ENCODE assay signal across 10 cellular contexts in the genomic region with DNA sequence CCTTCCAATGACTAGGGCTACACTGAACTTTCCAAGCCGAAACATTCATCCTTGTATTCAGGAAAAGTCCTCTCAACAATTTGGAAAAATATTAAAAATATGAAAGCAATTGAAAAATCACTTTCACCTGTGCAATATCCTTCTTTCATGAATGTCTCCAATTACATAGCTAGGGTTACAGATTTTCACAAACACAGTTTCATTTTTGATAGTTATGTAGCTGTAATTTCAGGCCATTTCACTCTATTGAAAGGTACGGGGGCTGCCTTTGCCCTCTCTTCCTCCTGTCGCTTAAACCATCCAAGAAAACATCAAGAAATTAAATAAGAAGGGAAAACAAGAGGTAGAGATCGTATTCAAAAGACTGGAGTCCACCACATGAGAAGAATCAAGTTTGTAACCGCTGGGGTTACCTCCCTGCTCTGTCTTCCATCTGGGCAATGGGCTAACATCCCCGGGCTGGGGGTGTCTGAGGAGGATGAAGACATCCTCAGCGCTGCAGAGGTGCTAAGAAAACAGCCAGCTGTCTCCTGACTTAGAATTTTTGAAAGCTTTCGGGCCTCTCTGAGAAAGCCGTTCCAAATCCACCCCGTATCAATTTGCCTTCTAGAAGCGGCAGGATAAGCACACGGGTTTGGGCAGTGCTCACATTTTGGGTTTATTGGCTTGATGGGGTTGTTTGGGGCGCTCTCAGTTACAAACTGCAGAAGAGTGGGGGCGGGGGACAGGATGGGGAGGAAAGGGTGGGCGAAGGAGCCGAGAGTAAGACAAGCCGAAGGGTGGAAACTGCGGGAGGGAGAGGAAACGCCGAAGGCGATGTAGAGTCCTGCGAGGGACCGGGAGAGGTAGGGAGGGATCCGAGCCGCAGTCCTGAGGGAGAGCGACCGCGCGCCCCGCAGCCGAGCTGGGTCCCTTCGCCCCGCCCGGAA. TPM values are rescaled to one million over a fixed set of nuclear protein-coding genes. Genes with fewer than 3 reads are reported as not detected.
A peak's percentile ranks its signal among the peaks of the same experiment; 100 is the strongest.
DNase-seq lines count a peak whose midpoint lies in the region; ATAC-seq, FAIRE-seq and TF ChIP-seq lines count a peak whose summit lies in the region.
"Had no signal": no experiment of that assay in that cellular context is flagged by ENCODE, and none has a peak within 500 bp of the region (broad histone marks: within the 10 kb centered on the region; RNA-seq: fewer than 3 reads in every experiment).

No MANE protein-coding gene starts in this region.

- no peak for TF ChIP-seq RAD21 in HepG2 (CRISPR knock-in tag; IDR thresholded peaks at IDR 0.05)

- POLR2A ChIA-PET in MCF 10A (lab: Yijun Ruan, JAX), result no interaction called here
- POLR2A ChIA-PET in activated naive CD8-positive, alpha-beta T cell treated with anti-CD3 and anti-CD28 coated beads, Interleukin-2, amount 10 ng/mL, durations not matched to agents 7 days and 5 days (lab: Charles Lee), result no interaction called here
- POLR2A ChIA-PET in HepG2 (lab: Yijun Ruan, JAX), result no interaction called here

- no peak overlapping the region for H2AFZ ChIP-seq in HepG2 (ENCODE audit: low read length)

- TF ChIP-seq CTCF in breast epithelium (IDR thresholded peaks at IDR 0.05), result no peak
- no peak for TF ChIP-seq CTCF in MCF 10A (IDR thresholded peaks at IDR 0.05; ENCODE audit: unreplicated experiment)
- TF ChIP-seq CTCF in HepG2 (CRISPR knock-in tag; IDR thresholded peaks at IDR 0.05), result no peak
- TF ChIP-seq CTCF in testis (IDR thresholded peaks at IDR 0.05), result no peak

- ATAC-seq in activated naive CD8-positive, alpha-beta T cell treated with anti-CD3 and anti-CD28 coated beads, Interleukin-2, amount 10 ng/mL, durations not matched to agents 7 days and 5 days (ENCODE audit: low read depth), result no peak
- ATAC-seq in HepG2 (peak; percentile 33), HG02884 (IDR thresholded peaks at IDR 0.05; ENCODE audit: unreplicated experiment) (no peak)

- intact Hi-C loops in breast epithelium (cut with DNase I; ENCODE audit: low total_unique reads), result no loop called here
- intact Hi-C loops in MCF 10A (cut with micrococcal nuclease), result no loop called here
- intact Hi-C loops in HepG2 (cut with micrococcal nuclease; ENCODE audit: unreplicated experiment), result no loop called here
- intact Hi-C loops in testis (cut with DNase I; ENCODE audit: low total_unique reads), result no loop called here

- TF ChIP-seq EP300 in HepG2 (IDR thresholded peaks at IDR 0.05; ENCODE audit: low read depth in 2 of 2, low read length in 2 of 2), result no peak
- TF ChIP-seq EP300 in HepG2 (CRISPR knock-in tag; IDR thresholded peaks at IDR 0.05; ENCODE audit: borderline replicate concordance), result no peak

- no peak overlapping the region; the same call in 1 of the 2 replicates for H3K4me2 ChIP-seq in HepG2 (ENCODE audit: low read depth, low read length)

- CTCF ChIA-PET in MCF 10A (lab: Yijun Ruan, JAX), result interaction anchor here (0.6 to 18.6 kb wide), 5 partner anchors 10 to 365 kb away, joined by 3 to 578 read pairs (median 4); no protein-coding TSS in a partner anchor
- CTCF ChIA-PET in HepG2 (lab: Yijun Ruan, JAX; ENCODE audit: low intra/inter-chr PET ratio, low total read pairs), result no interaction called here

- H3K27me3 Mint-ChIP-seq in MCF 10A (ENCODE audit: insufficient read depth, unreplicated experiment), result peaks cover 60% of the 10 kb centered on the region
- H3K27me3 Mint-ChIP-seq in activated naive CD8-positive, alpha-beta T cell treated with anti-CD3 and anti-CD28 coated beads, Interleukin-2, amount 10 ng/mL, durations not matched to agents 7 days and 5 days, result peaks cover 87% of the 10 kb centered on the region

- H3K4me1 Mint-ChIP-seq in MCF 10A (ENCODE audit: insufficient read depth, unreplicated experiment), result peaks cover 6% of the 10 kb centered on the region
- H3K4me1 Mint-ChIP-seq in activated naive CD8-positive, alpha-beta T cell treated with anti-CD3 and anti-CD28 coated beads, Interleukin-2, amount 10 ng/mL, durations not matched to agents 7 days and 5 days, result peaks cover 9% of the 10 kb centered on the region

- no peaks in the 10 kb centered on the region for H3K36me3 Mint-ChIP-seq in MCF 10A (ENCODE audit: insufficient read depth, unreplicated experiment)
- H3K36me3 Mint-ChIP-seq in activated naive CD8-positive, alpha-beta T cell treated with anti-CD3 and anti-CD28 coated beads, Interleukin-2, amount 10 ng/mL, durations not matched to agents 7 days and 5 days, result peaks cover 2% of the 10 kb centered on the region

- no peaks in the 10 kb centered on the region for H3K36me3 ChIP-seq in breast epithelium
- H3K36me3 ChIP-seq in HepG2 (replicated peaks in 1 of 2; ENCODE audit: control insufficient read depth in 1 of 2, insufficient read depth in 2 of 2, low read length in 2 of 2), result no peaks in the 10 kb centered on the region
- no peaks in the 10 kb centered on the region for H3K36me3 ChIP-seq in testis (ENCODE audit: low read depth, missing control alignments)

- H3K9me3 Mint-ChIP-seq in MCF 10A (ENCODE audit: unreplicated experiment), result no peaks in the 10 kb centered on the region
- H3K9me3 Mint-ChIP-seq in activated naive CD8-positive, alpha-beta T cell treated with anti-CD3 and anti-CD28 coated beads, Interleukin-2, amount 10 ng/mL, durations not matched to agents 7 days and 5 days, result peaks cover 6% of the 10 kb centered on the region

- no peak for FAIRE-seq in HepG2 (lab: Jason Lieb, UNC)

- H3K27ac ChIP-seq in breast epithelium (no peak overlapping the region), HepG2 (ENCODE audit: extremely low read length, insufficient read depth, low read length) (no peak overlapping the region), testis (no peak overlapping the region)

- DNase-seq in breast epithelium (ENCODE audit: low spot score in 2 of 2), result no peak
- no peak for DNase-seq in MCF 10A (ENCODE audit: unreplicated experiment)
- no peak for DNase-seq in activated naive CD8-positive, alpha-beta T cell treated with anti-CD3 and anti-CD28 coated beads, Interleukin-2, amount 10 ng/mL, durations not matched to agents 7 days and 5 days
- no peak for DNase-seq in HepG2 (ENCODE audit: low spot score)
- DNase-seq in testis, result no peak
- no peak for DNase-seq in mucosa of gallbladder (ENCODE audit: low spot score)
- DNase-seq in islet precursor cell, result no peak
- DNase-seq: NCI-H446 treated with DMSO at 0.1 percent for 48 hours had no signal

- in situ Hi-C loops in HepG2 (cut with HindIII; ENCODE audit: extremely low pct_ligation_motif_present, low pct_unique_long_range_greater_than_20kb), result loop anchor here (10.0 kb wide), 1 partner anchor 158 kb away; the partner anchor contains the start of gene SHTN1

- H3K9me3 ChIP-seq in breast epithelium (no peaks in the 10 kb centered on the region), HepG2 (ENCODE audit: low read length) (no peaks in the 10 kb centered on the region), testis (no peaks in the 10 kb centered on the region)

- H3K4me3 ChIP-seq in breast epithelium, result peak overlapping the region in 2 of 3 donors; percentile 16 to 53
- H3K4me3 ChIP-seq in HepG2 (replicated peaks in 1 of 3; ENCODE audit: insufficient read depth in 1 of 3, low read depth in 2 of 3, low read length in 3 of 3), result peak overlapping the region in 1 of 3 experiments; percentile 50; a peak in 2 of 6 replicates
- H3K4me3 ChIP-seq in testis, result peak overlapping the region; percentile 2 to 15

- no peaks in the 10 kb centered on the region for H4K20me1 ChIP-seq in HepG2 (ENCODE audit: insufficient read depth, low read length)

- H3K27me3 ChIP-seq in breast epithelium, result peaks cover 0 to 99% of the 10 kb centered on the region in 2 donors
- peaks cover 6 to 81% of the 10 kb centered on the region in 2 experiments; a peak in 4 of 5 replicates for H3K27me3 ChIP-seq in HepG2 (ENCODE audit: control insufficient read depth in 1 of 2, insufficient read depth in 2 of 2, low read length in 2 of 2)
- H3K27me3 ChIP-seq in testis, result peaks cover 8% of the 10 kb centered on the region

- no peak overlapping the region for H3K4me3 Mint-ChIP-seq in MCF 10A (ENCODE audit: unreplicated experiment)
- H3K4me3 Mint-ChIP-seq in activated naive CD8-positive, alpha-beta T cell treated with anti-CD3 and anti-CD28 coated beads, Interleukin-2, amount 10 ng/mL, durations not matched to agents 7 days and 5 days, result peak overlapping the region; percentile 39

- no peaks in the 10 kb centered on the region for H3K79me2 ChIP-seq in HepG2 (ENCODE audit: insufficient read depth, low read length)

- peaks cover 4 to 14% of the 10 kb centered on the region in 2 donors for H3K4me1 ChIP-seq in breast epithelium
- peaks cover 17% of the 10 kb centered on the region for H3K4me1 ChIP-seq in HepG2 (ENCODE audit: insufficient read depth, low read length)
- H3K4me1 ChIP-seq in testis, result peaks cover 11% of the 10 kb centered on the region

- 21% methylated on average over 25 of the region's 34 CpGs for WGBS in HepG2 (ENCODE audit: low lambda C conversion rate)
- 6% methylated on average over 25 to 34 of the region's 34 CpGs for WGBS in testis, 2 donors

- H3K27ac Mint-ChIP-seq in MCF 10A (ENCODE audit: low read depth, unreplicated experiment), result no peak overlapping the region
- H3K27ac Mint-ChIP-seq in activated naive CD8-positive, alpha-beta T cell treated with anti-CD3 and anti-CD28 coated beads, Interleukin-2, amount 10 ng/mL, durations not matched to agents 7 days and 5 days, result peak overlapping the region; percentile 23

- no TSS peak for BruUV-seq in MCF 10A (replicated peaks; lab: Mats Ljungman, UMichigan)
- BruUV-seq in HepG2 (replicated peaks; lab: Mats Ljungman, UMichigan), result no TSS peak

- TF ChIP-seq POLR2A in breast epithelium (IDR thresholded peaks at IDR 0.05) (no peak), HepG2 (IDR thresholded peaks at IDR 0.05; ENCODE audit: insufficient read depth in 1 of 2, low read depth in 2 of 2, low read length in 2 of 2) (no peak), testis (IDR thresholded peaks at IDR 0.05) (no peak)

- no peak overlapping the region for H3K9ac ChIP-seq in HepG2 (ENCODE audit: insufficient read depth, low read depth, low read length)

RNA-seq across cellular contexts. Expression of gene VAX1, which starts 24.3 kb away (rescaled TPM):
- not detected for total RNA-seq in breast epithelium
- not detected in 2 replicates for total RNA-seq in MCF 10A (2022)
- total RNA-seq in activated naive CD8-positive, alpha-beta T cell treated with anti-CD3 and anti-CD28 coated beads, Interleukin-2, amount 10 ng/mL, durations not matched to agents 7 days and 5 days, result not detected
- not detected in 2 replicates for total RNA-seq in HepG2 (2016; rRNA removed; fragmentation: Illumina TruSeq; extraction: Trizol)
- total RNA-seq in HepG2 (2016; cell fraction: cytosol; rRNA removed; fragmentation: Illumina TruSeq; extraction: Trizol; ENCODE audit: low read depth), result not detected in 2 replicates
- total RNA-seq in HepG2 (2016; cell fraction: insoluble cytoplasmic fraction; rRNA removed; fragmentation: Illumina TruSeq; extraction: Trizol), result not detected in 2 replicates
- not detected in 2 replicates for total RNA-seq in HepG2 (2016; cell fraction: membrane; rRNA removed; fragmentation: Illumina TruSeq; extraction: Trizol)
- total RNA-seq in HepG2 (2016; cell fraction: nucleus; rRNA removed; fragmentation: Illumina TruSeq; extraction: Trizol), result not detected in 2 replicates
- polyA plus RNA-seq in HepG2 (2011; rRNA removed), result not detected in 2 replicates
- not detected in 2 replicates for polyA plus RNA-seq in HepG2 (2011; cell fraction: cytosol; rRNA removed)
- polyA plus RNA-seq in HepG2 (2011; cell fraction: nucleus; rRNA removed), result not detected in 2 replicates
- not detected in 2 replicates for polyA plus RNA-seq in HepG2 (2012)
- not detected in 2 replicates for polyA plus RNA-seq in HepG2 (2016; cell fraction: cytosol; fragmentation: Illumina TruSeq; extraction: Trizol; ENCODE audit: low read depth)
- not detected in 2 replicates for polyA plus RNA-seq in HepG2 (2016; cell fraction: insoluble cytoplasmic fraction; fragmentation: Illumina TruSeq; extraction: Trizol; ENCODE audit: low read depth)
- not detected in 2 replicates for polyA plus RNA-seq in HepG2 (2016; cell fraction: membrane; fragmentation: Illumina TruSeq; extraction: Trizol; ENCODE audit: low read depth)
- polyA plus RNA-seq in HepG2 (2016; cell fraction: nucleus; fragmentation: Illumina TruSeq; extraction: Trizol; ENCODE audit: insufficient read depth, low read depth), result not detected in 2 replicates
- polyA minus RNA-seq in HepG2 (2011; rRNA and poly(A)+ RNA removed; ENCODE audit: low replicate concordance), result not detected in 2 replicates
- polyA minus RNA-seq in HepG2 (2011; cell fraction: cytosol; rRNA and poly(A)+ RNA removed), result not detected in 2 replicates
- not detected in 2 replicates for polyA minus RNA-seq in HepG2 (2011; cell fraction: nucleus; rRNA and poly(A)+ RNA removed)
- total RNA-seq in testis, result under 1 TPM; 0.56 to 0.71 TPM
- polyA plus RNA-seq in testis (ENCODE audit: insufficient read depth, low read depth, low replicate concordance), result 0.47 TPM
- not detected for total RNA-seq in mucosa of gallbladder

RNA-seq across cellular contexts. Expression of gene KCNK18, which starts 34.9 kb away (rescaled TPM):
- total RNA-seq in breast epithelium (not detected), MCF 10A (2022) (not detected in 2 replicates), HepG2 (2016; rRNA removed; fragmentation: Illumina TruSeq; extraction: Trizol) (not detected in 2 replicates), testis (not detected), mucosa of gallbladder (not detected)
- not detected for total RNA-seq in activated naive CD8-positive, alpha-beta T cell treated with anti-CD3 and anti-CD28 coated beads, Interleukin-2, amount 10 ng/mL, durations not matched to agents 7 days and 5 days
- not detected in 2 replicates for total RNA-seq in HepG2 (2016; cell fraction: cytosol; rRNA removed; fragmentation: Illumina TruSeq; extraction: Trizol; ENCODE audit: low read depth)
- not detected in 2 replicates for total RNA-seq in HepG2 (2016; cell fraction: insoluble cytoplasmic fraction; rRNA removed; fragmentation: Illumina TruSeq; extraction: Trizol)
- total RNA-seq in HepG2 (2016; cell fraction: membrane; rRNA removed; fragmentation: Illumina TruSeq; extraction: Trizol), result not detected in 2 replicates
- total RNA-seq in HepG2 (2016; cell fraction: nucleus; rRNA removed; fragmentation: Illumina TruSeq; extraction: Trizol), result not detected in 2 replicates
- polyA plus RNA-seq in HepG2 (2011; rRNA removed) (not detected in 2 replicates), testis (ENCODE audit: insufficient read depth, low read depth, low replicate concordance) (0.66 TPM)
- not detected in 2 replicates for polyA plus RNA-seq in HepG2 (2011; cell fraction: cytosol; rRNA removed)
- not detected in 2 replicates for polyA plus RNA-seq in HepG2 (2011; cell fraction: nucleus; rRNA removed)
- polyA plus RNA-seq in HepG2 (2012), result not detected in 2 replicates
- polyA plus RNA-seq in HepG2 (2016; cell fraction: cytosol; fragmentation: Illumina TruSeq; extraction: Trizol; ENCODE audit: low read depth), result not detected in 2 replicates
- polyA plus RNA-seq in HepG2 (2016; cell fraction: insoluble cytoplasmic fraction; fragmentation: Illumina TruSeq; extraction: Trizol; ENCODE audit: low read depth), result not detected in 2 replicates
- not detected in 2 replicates for polyA plus RNA-seq in HepG2 (2016; cell fraction: membrane; fragmentation: Illumina TruSeq; extraction: Trizol; ENCODE audit: low read depth)
- polyA plus RNA-seq in HepG2 (2016; cell fraction: nucleus; fragmentation: Illumina TruSeq; extraction: Trizol; ENCODE audit: insufficient read depth, low read depth), result not detected in 2 replicates
- polyA minus RNA-seq in HepG2 (2011; rRNA and poly(A)+ RNA removed; ENCODE audit: low replicate concordance), result not detected in 2 replicates
- not detected in 2 replicates for polyA minus RNA-seq in HepG2 (2011; cell fraction: cytosol; rRNA and poly(A)+ RNA removed)
- not detected in 2 replicates for polyA minus RNA-seq in HepG2 (2011; cell fraction: nucleus; rRNA and poly(A)+ RNA removed)
- total RNA-seq: SK-MEL-5 had no signal
